Comparison of ENCODE assay signal across 22 cellular contexts in genomic region chr13:79997244-79997643, GRCh38.
"Had no signal": no experiment of that assay in that cellular context is flagged by ENCODE, and none has a peak within 500 bp of the region (broad histone marks: within the 10 kb centered on the region; RNA-seq: fewer than 3 reads in every experiment).

No MANE protein-coding gene starts in this region.

- H3K27ac ChIP-seq: colonic mucosa, esophagus muscularis mucosa, left lung, neutrophil, pancreas, right lobe of liver, stomach, thyroid gland had no signal

- H3K36me3 ChIP-seq: colonic mucosa, esophagus muscularis mucosa, heart right ventricle, left lung, neutrophil, pancreas, right lobe of liver, stomach, thyroid gland had no signal

- H3K4me3 ChIP-seq: colonic mucosa, esophagus muscularis mucosa, heart right ventricle, left lung, pancreas, right lobe of liver, stomach, thyroid gland had no signal

- DNase-seq: colonic mucosa; effector CD8-positive, alpha-beta T cell; endodermal cell; foreskin melanocyte; glutamatergic neuron; heart right ventricle; hippocampal formation; left cardiac atrium; left lung; natural killer cell; pancreas; right lobe of liver; small intestine; stimulated activated CD4-positive, alpha-beta T cell treated with anti-CD3 and anti-CD28 coated beads, Interleukin-2, amount 100 ng/mL, for 24 hours; stimulated activated CD4-positive, alpha-beta T cell treated with anti-CD3 and anti-CD28 coated beads, Interleukin-4, amount 100 ng/mL, for 24 hours; stimulated activated naive CD4-positive, alpha-beta T cell treated with Interleukin-2 at 50 U/mL for 16 hours; stomach; thyroid gland; trophoblast cell had no signal

- H3K27me3 ChIP-seq: colonic mucosa, esophagus muscularis mucosa, heart right ventricle, left lung, neutrophil, pancreas, right lobe of liver, stomach, thyroid gland had no signal

- ATAC-seq: heart right ventricle; left cardiac atrium; left lung; pancreas; right lobe of liver; stimulated activated effector memory CD8-positive, alpha-beta T cell treated with anti-CD3 and anti-CD28 coated beads, Interleukin-12 subunit alpha, Interleukin-12 subunit beta, amount 100 ng/mL, for 72 hours had no signal

- H3K9me3 ChIP-seq: colonic mucosa, esophagus muscularis mucosa, heart right ventricle, left lung, neutrophil, pancreas, right lobe of liver, stomach, thyroid gland had no signal

- H3K4me1 ChIP-seq: colonic mucosa, esophagus muscularis mucosa, heart right ventricle, left lung, pancreas, stomach, thyroid gland had no signal
